Comparison of ENCODE assay signal across 2 cellular contexts in the genomic region with DNA sequence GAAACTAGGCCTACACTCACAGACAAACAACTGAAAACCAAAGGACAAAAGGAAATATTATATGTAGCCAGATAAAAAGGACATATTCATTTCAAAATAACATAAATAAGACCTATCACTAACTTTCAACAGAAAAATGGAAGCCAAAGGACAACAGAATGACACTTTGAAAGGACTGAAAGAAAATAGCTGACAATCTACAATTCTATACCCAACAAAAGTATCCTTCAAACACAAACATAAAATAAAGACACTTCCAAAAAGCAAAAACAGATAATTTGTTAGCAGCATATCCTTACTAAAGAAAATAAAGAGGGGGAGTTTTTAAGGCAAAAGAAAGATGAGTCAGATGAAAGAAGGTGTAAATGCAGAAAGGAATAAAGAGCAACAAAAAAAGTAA.
TF ChIP-seq lines count a peak whose summit lies in the region.

No MANE protein-coding gene starts in this region.

TF ChIP-seq in HepG2, 621 proteins besides CTCF, POLR2A, EP300 and RAD21:
- TF ChIP-seq NFIB (CRISPR knock-in tag; IDR thresholded peaks at IDR 0.05; ENCODE audit: borderline replicate concordance) (no peak), ZFP1 (CRISPR knock-in tag; IDR thresholded peaks at IDR 0.05) (peak; percentile 72; the same call in 1 of the 2 replicates), ZFP82 (CRISPR knock-in tag; IDR thresholded peaks at IDR 0.05; ENCODE audit: borderline replicate concordance) (no peak), KDM6A (CRISPR knock-in tag; IDR thresholded peaks at IDR 0.05; ENCODE audit: low read depth) (no peak)
- TF ChIP-seq, protein P1, sequence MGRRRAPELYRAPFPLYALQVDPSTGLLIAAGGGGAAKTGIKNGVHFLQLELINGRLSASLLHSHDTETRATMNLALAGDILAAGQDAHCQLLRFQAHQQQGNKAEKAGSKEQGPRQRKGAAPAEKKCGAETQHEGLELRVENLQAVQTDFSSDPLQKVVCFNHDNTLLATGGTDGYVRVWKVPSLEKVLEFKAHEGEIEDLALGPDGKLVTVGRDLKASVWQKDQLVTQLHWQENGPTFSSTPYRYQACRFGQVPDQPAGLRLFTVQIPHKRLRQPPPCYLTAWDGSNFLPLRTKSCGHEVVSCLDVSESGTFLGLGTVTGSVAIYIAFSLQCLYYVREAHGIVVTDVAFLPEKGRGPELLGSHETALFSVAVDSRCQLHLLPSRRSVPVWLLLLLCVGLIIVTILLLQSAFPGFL (CRISPR knock-in tag; IDR thresholded peaks at IDR 0.05), result no peak
TF ChIP-seq in HepG2: peak in this region for 1.

TF ChIP-seq in K562, 482 proteins besides CTCF, POLR2A, EP300 and RAD21:
- TF ChIP-seq DNMT1 (IDR thresholded peaks at IDR 0.05) (no peak), ZNF507 (tag; conservative IDR thresholded peaks at IDR 0.05) (no peak), BACH1 (tag; IDR thresholded peaks at IDR 0.05) (no peak), ZFP30 (CRISPR knock-in tag; IDR thresholded peaks at IDR 0.05; ENCODE audit: borderline replicate concordance) (no peak), KDM4B (IDR thresholded peaks at IDR 0.05; ENCODE audit: borderline replicate concordance in 2 of 2, low read depth in 1 of 2) (no peak), NFIX (CRISPR knock-in tag; IDR thresholded peaks at IDR 0.05; ENCODE audit: low read depth) (no peak), TRIM28 (IDR thresholded peaks at IDR 0.05) (peak; percentile 60; the same call in 1 of the 2 replicates), TRIM24 (IDR thresholded peaks at IDR 0.05) (0 out of 4 replicates have a peak, but pooled peaks of 1 of the 2 experiments have one; percentile 34), CTBP1 (IDR thresholded peaks at IDR 0.05; ENCODE audit: borderline replicate concordance) (no peak), FIP1L1 (IDR thresholded peaks at IDR 0.05; ENCODE audit: low read depth, low read length, poor library complexity, severe bottlenecking) (no peak), ZNF316 (IDR thresholded peaks at IDR 0.05) (peak; percentile 71), CBX3 (IDR thresholded peaks at IDR 0.05; ENCODE audit: borderline replicate concordance in 1 of 2, low read length in 2 of 2) (peak in 1 of 2 experiments; percentile 54; a peak in 1 of 3 replicates), POU5F1 (IDR thresholded peaks at IDR 0.05; ENCODE audit: borderline replicate concordance, low read depth, low read length, partially characterized antibody) (no peak), NFYB (IDR thresholded peaks at IDR 0.05; ENCODE audit: extremely low read depth, insufficient read length) (no peak), SRSF9 (IDR thresholded peaks at IDR 0.05; ENCODE audit: borderline replicate concordance, low read depth, low read length) (no peak), ZFP1 (CRISPR knock-in tag; IDR thresholded peaks at IDR 0.05) (peak; percentile 90), KHSRP (IDR thresholded peaks at IDR 0.05) (no peak), MBD2 (IDR thresholded peaks at IDR 0.05; ENCODE audit: borderline replicate concordance, low read depth) (no peak)
- TF ChIP-seq, protein P2, sequence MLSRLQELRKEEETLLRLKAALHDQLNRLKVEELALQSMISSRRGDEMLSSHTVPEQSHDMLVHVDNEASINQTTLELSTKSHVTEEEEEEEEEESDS (CRISPR knock-in tag; IDR thresholded peaks at IDR 0.05), result no peak
- TF ChIP-seq, protein P3, sequence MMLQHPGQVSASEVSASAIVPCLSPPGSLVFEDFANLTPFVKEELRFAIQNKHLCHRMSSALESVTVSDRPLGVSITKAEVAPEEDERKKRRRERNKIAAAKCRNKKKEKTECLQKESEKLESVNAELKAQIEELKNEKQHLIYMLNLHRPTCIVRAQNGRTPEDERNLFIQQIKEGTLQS (IDR thresholded peaks at IDR 0.05), result no peak
- TF ChIP-seq, protein P3 (CRISPR knock-in tag; conservative IDR thresholded peaks at IDR 0.05), result no peak
- TF ChIP-seq, protein P4, sequence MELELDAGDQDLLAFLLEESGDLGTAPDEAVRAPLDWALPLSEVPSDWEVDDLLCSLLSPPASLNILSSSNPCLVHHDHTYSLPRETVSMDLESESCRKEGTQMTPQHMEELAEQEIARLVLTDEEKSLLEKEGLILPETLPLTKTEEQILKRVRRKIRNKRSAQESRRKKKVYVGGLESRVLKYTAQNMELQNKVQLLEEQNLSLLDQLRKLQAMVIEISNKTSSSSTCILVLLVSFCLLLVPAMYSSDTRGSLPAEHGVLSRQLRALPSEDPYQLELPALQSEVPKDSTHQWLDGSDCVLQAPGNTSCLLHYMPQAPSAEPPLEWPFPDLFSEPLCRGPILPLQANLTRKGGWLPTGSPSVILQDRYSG (tag; conservative IDR thresholded peaks at IDR 0.05; ENCODE audit: low read depth), result no peak
- TF ChIP-seq, protein P5, sequence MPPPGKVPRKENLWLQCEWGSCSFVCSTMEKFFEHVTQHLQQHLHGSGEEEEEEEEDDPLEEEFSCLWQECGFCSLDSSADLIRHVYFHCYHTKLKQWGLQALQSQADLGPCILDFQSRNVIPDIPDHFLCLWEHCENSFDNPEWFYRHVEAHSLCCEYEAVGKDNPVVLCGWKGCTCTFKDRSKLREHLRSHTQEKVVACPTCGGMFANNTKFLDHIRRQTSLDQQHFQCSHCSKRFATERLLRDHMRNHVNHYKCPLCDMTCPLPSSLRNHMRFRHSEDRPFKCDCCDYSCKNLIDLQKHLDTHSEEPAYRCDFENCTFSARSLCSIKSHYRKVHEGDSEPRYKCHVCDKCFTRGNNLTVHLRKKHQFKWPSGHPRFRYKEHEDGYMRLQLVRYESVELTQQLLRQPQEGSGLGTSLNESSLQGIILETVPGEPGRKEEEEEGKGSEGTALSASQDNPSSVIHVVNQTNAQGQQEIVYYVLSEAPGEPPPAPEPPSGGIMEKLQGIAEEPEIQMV (tag; conservative IDR thresholded peaks at IDR 0.05; ENCODE audit: low read depth), result no peak
- TF ChIP-seq, protein P6, sequence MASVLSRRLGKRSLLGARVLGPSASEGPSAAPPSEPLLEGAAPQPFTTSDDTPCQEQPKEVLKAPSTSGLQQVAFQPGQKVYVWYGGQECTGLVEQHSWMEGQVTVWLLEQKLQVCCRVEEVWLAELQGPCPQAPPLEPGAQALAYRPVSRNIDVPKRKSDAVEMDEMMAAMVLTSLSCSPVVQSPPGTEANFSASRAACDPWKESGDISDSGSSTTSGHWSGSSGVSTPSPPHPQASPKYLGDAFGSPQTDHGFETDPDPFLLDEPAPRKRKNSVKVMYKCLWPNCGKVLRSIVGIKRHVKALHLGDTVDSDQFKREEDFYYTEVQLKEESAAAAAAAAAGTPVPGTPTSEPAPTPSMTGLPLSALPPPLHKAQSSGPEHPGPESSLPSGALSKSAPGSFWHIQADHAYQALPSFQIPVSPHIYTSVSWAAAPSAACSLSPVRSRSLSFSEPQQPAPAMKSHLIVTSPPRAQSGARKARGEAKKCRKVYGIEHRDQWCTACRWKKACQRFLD (CRISPR knock-in tag; IDR thresholded peaks at IDR 0.05), result no peak
- TF ChIP-seq, protein P7, sequence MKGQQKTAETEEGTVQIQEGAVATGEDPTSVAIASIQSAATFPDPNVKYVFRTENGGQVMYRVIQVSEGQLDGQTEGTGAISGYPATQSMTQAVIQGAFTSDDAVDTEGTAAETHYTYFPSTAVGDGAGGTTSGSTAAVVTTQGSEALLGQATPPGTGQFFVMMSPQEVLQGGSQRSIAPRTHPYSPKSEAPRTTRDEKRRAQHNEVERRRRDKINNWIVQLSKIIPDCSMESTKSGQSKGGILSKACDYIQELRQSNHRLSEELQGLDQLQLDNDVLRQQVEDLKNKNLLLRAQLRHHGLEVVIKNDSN (CRISPR knock-in tag; IDR thresholded peaks at IDR 0.05), result no peak
- TF ChIP-seq, protein P8, sequence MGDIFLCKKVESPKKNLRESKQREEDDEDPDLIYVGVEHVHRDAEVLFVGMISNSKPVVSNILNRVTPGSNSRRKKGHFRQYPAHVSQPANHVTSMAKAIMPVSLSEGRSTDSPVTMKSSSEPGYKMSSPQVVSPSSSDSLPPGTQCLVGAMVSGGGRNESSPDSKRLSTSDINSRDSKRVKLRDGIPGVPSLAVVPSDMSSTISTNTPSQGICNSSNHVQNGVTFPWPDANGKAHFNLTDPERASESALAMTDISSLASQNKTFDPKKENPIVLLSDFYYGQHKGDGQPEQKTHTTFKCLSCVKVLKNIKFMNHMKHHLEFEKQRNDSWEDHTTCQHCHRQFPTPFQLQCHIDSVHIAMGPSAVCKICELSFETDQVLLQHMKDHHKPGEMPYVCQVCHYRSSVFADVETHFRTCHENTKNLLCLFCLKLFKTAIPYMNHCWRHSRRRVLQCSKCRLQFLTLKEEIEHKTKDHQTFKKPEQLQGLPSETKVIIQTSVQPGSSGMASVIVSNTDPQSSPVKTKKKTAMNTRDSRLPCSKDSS (IDR thresholded peaks at IDR 0.05; ENCODE audit: low read depth, partially characterized antibody), result peak; percentile 43
